ENCODE assay signal across 8 cellular contexts in genomic region chr1:237042892-237043576, GRCh38. TPM values are rescaled to one million over a fixed set of nuclear protein-coding genes. Genes with fewer than 3 reads are reported as not detected.
DNase-seq lines count a peak whose midpoint lies in the region; ATAC-seq and TF ChIP-seq lines count a peak whose summit lies in the region.

No MANE protein-coding gene starts in this region.

- H3K4me3 Mint-ChIP-seq in activated T-cell treated with anti-CD3 and anti-CD28 coated beads, Interleukin-2, amount 50 U/mL, for 72 hours: peak overlapping the region; percentile 46 to 56

- H3K27me3 ChIP-seq in hepatocyte (peaks cover 73% of the 10 kb centered on the region), sigmoid colon (peaks cover 0 to 4% (median 0%) of the 10 kb centered on the region in 3 donors)

- H3K79me2 ChIP-seq in hepatocyte: no peaks in the 10 kb centered on the region

- H3K27ac Mint-ChIP-seq in activated T-cell treated with anti-CD3 and anti-CD28 coated beads, Interleukin-2, amount 50 U/mL, for 72 hours: no peak overlapping the region

- no peak overlapping the region for H3K27ac ChIP-seq in hepatocyte
- H3K27ac ChIP-seq in sigmoid colon: peak overlapping the region; percentile 48 to 87 (median 82)

- H3K9me3 ChIP-seq in hepatocyte (ENCODE audit: low read depth): no peaks in the 10 kb centered on the region
- no peaks in the 10 kb centered on the region for H3K9me3 ChIP-seq in sigmoid colon

- H3K27me3 Mint-ChIP-seq in activated T-cell treated with anti-CD3 and anti-CD28 coated beads, Interleukin-2, amount 50 U/mL, for 72 hours (ENCODE audit: low read depth): peaks cover 30% of the 10 kb centered on the region

- no peaks in the 10 kb centered on the region for H4K20me1 ChIP-seq in hepatocyte (ENCODE audit: insufficient read depth, poor library complexity, severe bottlenecking)

- no peaks in the 10 kb centered on the region for H3K9me2 ChIP-seq in hepatocyte (replicated peaks; ENCODE audit: insufficient read depth)

- peaks cover 10% of the 10 kb centered on the region for H3K4me1 Mint-ChIP-seq in activated T-cell treated with anti-CD3 and anti-CD28 coated beads, Interleukin-2, amount 50 U/mL, for 72 hours (ENCODE audit: low read depth)

- TF ChIP-seq CTCF in GM20000 (IDR thresholded peaks at IDR 0.05; ENCODE audit: extremely low read depth, missing control alignments): no peak
- no peak for TF ChIP-seq CTCF in hepatocyte (IDR thresholded peaks at IDR 0.05; ENCODE audit: poor library complexity)
- no peak for TF ChIP-seq CTCF in sigmoid colon (IDR thresholded peaks at IDR 0.05)
- TF ChIP-seq CTCF in GM10266 (IDR thresholded peaks at IDR 0.05; ENCODE audit: control insufficient read depth, insufficient read depth, low read depth, missing control alignments): no peak

- H3K4me3 ChIP-seq in hepatocyte: peak overlapping the region; percentile 45
- peak overlapping the region; percentile 40 to 74 (median 62) for H3K4me3 ChIP-seq in sigmoid colon

- H2AFZ ChIP-seq in hepatocyte: peak overlapping the region; percentile 31

- H3K36me3 Mint-ChIP-seq in activated T-cell treated with anti-CD3 and anti-CD28 coated beads, Interleukin-2, amount 50 U/mL, for 72 hours (ENCODE audit: insufficient read depth in 2 of 2): no peaks in the 10 kb centered on the region

- H3K4me2 ChIP-seq in hepatocyte: peak overlapping the region; percentile 96

- TF ChIP-seq EP300 in sigmoid colon (IDR thresholded peaks at IDR 0.05): no peak

- DNase-seq in GM20000 (ENCODE audit: low spot score): peak; percentile 29
- DNase-seq in activated T-cell treated with anti-CD3 and anti-CD28 coated beads, Interleukin-2, amount 50 U/mL, for 72 hours: no peak
- peak; percentile 18 for DNase-seq in hepatocyte (ENCODE audit: low spot score)
- no peak for DNase-seq in sigmoid colon
- no peak for DNase-seq in GM10266 (ENCODE audit: extremely low spot score)
- DNase-seq in NK-92 treated with Interleukin-12 subunit alpha and Interleukin-12 subunit beta, amount 100 ng/mL, for 24 hours (lab: John Stamatoyannopoulos, UW): no peak

- peaks cover 8% of the 10 kb centered on the region for H3K4me1 ChIP-seq in hepatocyte (ENCODE audit: insufficient read depth)
- peaks cover 0 to 42% (median 14%) of the 10 kb centered on the region in 4 donors for H3K4me1 ChIP-seq in sigmoid colon

- no peaks in the 10 kb centered on the region for H3K9me3 Mint-ChIP-seq in activated T-cell treated with anti-CD3 and anti-CD28 coated beads, Interleukin-2, amount 50 U/mL, for 72 hours

- no peak for TF ChIP-seq POLR2A in sigmoid colon (IDR thresholded peaks at IDR 0.05)

- no peaks in the 10 kb centered on the region for H3K36me3 ChIP-seq in hepatocyte (replicated peaks; ENCODE audit: insufficient read depth, low read depth)
- H3K36me3 ChIP-seq in sigmoid colon: no peaks in the 10 kb centered on the region

- WGBS in hepatocyte (ENCODE audit: low lambda C conversion rate, missing lambda C conversion rate): 3% methylated on average over 41 of the region's 55 CpGs
- WGBS in sigmoid colon, 2 donors: 2 to 12% methylated on average over 55 of the region's 55 CpGs

- intact Hi-C loops in sigmoid colon (cut with DNase I): loop anchor here (10.0 kb wide), 1 partner anchor 342 kb away; no protein-coding TSS in a partner anchor

- ATAC-seq in activated T-cell treated with anti-CD3 and anti-CD28 coated beads, Interleukin-2, amount 50 U/mL, for 72 hours (replicated peaks in 1 of 2): no peak
- ATAC-seq in HG02840 (IDR thresholded peaks at IDR 0.05; ENCODE audit: low FRiP score, unreplicated experiment) (no peak), HG02852 (IDR thresholded peaks at IDR 0.05; ENCODE audit: unreplicated experiment) (no peak)

RNA-seq across cellular contexts. Expression of gene RYR2, which starts 1.1 kb away (rescaled TPM):
- total RNA-seq in activated T-cell treated with anti-CD3 and anti-CD28 coated beads, Interleukin-2, amount 50 U/mL, for 72 hours: under 1 TPM; 0.02 to 0.19 TPM
- total RNA-seq in hepatocyte: 0.50 and 1.1 TPM in 2 replicates
- 0.33 and 0.95 TPM in 2 replicates for polyA plus RNA-seq in hepatocyte
- total RNA-seq in sigmoid colon: 10 to 100 TPM in 3 of 4 donors, 1 to 10 TPM in 1; 6.1 to 22.4 (median 16.3) TPM
- polyA plus RNA-seq in sigmoid colon: under 1 TPM; under 0.01 to 0.86 (median 0.23) TPM

RNA-seq across cellular contexts. Expression of gene MT1HL1, which starts 38.8 kb away (rescaled TPM):
- total RNA-seq in activated T-cell treated with anti-CD3 and anti-CD28 coated beads, Interleukin-2, amount 50 U/mL, for 72 hours: not detected
- total RNA-seq in hepatocyte (not detected in 2 replicates), sigmoid colon (not detected)
- polyA plus RNA-seq in hepatocyte (not detected in 2 replicates), sigmoid colon (not detected)

Comparison
In these comparisons a context has a peak if more than half of its experiments do, and no peak if none do; other contexts are left out.
1. DNase-seq: peak in GM20000 (single experiment) and hepatocyte (single experiment); none in activated T-cell treated with anti-CD3 and anti-CD28 coated beads, Interleukin-2, amount 50 U/mL, for 72 hours (0 of 2), sigmoid colon (single experiment), GM10266 (single experiment) and NK-92 treated with Interleukin-12 subunit alpha and Interleukin-12 subunit beta, amount 100 ng/mL, for 24 hours (single experiment).